In genomic region chr19:1275976-1276619, GRCh38 we compare ENCODE assay signal across 8 cellular contexts. TPM values are rescaled to one million over a fixed set of nuclear protein-coding genes. Genes with fewer than 3 reads are reported as not detected.
DNase-seq lines count a peak whose midpoint lies in the region; TF ChIP-seq lines count a peak whose summit lies in the region.

No MANE protein-coding gene starts in this region.

- no peak for TF ChIP-seq EP300 in ovary (IDR thresholded peaks at IDR 0.05)

- H3K36me3 Mint-ChIP-seq in Calu3 (ENCODE audit: insufficient read depth, unreplicated experiment), result peaks cover 66% of the 10 kb centered on the region

- H3K4me3 ChIP-seq in ovary, result peak overlapping the region; percentile 55

- no peaks in the 10 kb centered on the region for H3K27me3 ChIP-seq in ovary

- H3K4me1 Mint-ChIP-seq in Calu3 (ENCODE audit: low read depth, unreplicated experiment), result peaks cover 5% of the 10 kb centered on the region

- DNase-seq in Calu3 (no peak), epithelial cell of prostate (ENCODE audit: low read depth, low spot score) (no peak), ovary (peak in 1 of 5 donors; percentile 81), RKO (ENCODE audit: low spot score) (no peak), NCI-H526 treated with DMSO at 0.1 percent for 48 hours (lab: John Stamatoyannopoulos, UW) (no peak), HuH-7 (ENCODE audit: low spot score) (no peak), NCI-H2227 treated with DMSO at 0.1 percent for 48 hours (lab: John Stamatoyannopoulos, UW) (no peak)

- H3K9me3 Mint-ChIP-seq in Calu3 (ENCODE audit: low read depth, unreplicated experiment), result no peaks in the 10 kb centered on the region

- intact Hi-C loops in Calu3 (cut with micrococcal nuclease; ENCODE audit: unreplicated experiment) (no loop called here), ovary (cut with DNase I) (loop anchor here in 1 of 4 donors (10.0 kb wide), 1 partner anchor 109 kb away; the partner anchor contains the start of gene NDUFS7)

- H3K4me1 ChIP-seq in ovary (ENCODE audit: insufficient read depth), result peaks cover 23% of the 10 kb centered on the region

- H3K27me3 Mint-ChIP-seq in Calu3 (ENCODE audit: unreplicated experiment), result no peaks in the 10 kb centered on the region

- H3K27ac Mint-ChIP-seq in Calu3 (ENCODE audit: unreplicated experiment), result peak overlapping the region; percentile 65

- no peak for TF ChIP-seq CTCF in Calu3 (IDR thresholded peaks at IDR 0.05; ENCODE audit: unreplicated experiment)
- no peak for TF ChIP-seq CTCF in ovary (IDR thresholded peaks at IDR 0.05)

- peak overlapping the region; percentile 73 for H3K4me3 Mint-ChIP-seq in Calu3 (ENCODE audit: low read depth, unreplicated experiment)

- TF ChIP-seq POLR2A in ovary (IDR thresholded peaks at IDR 0.05), result no peak

- H3K36me3 ChIP-seq in ovary, result no peaks in the 10 kb centered on the region

- CTCF ChIA-PET in Calu3 (lab: Charles Lee), result no interaction called here

- WGBS in ovary, 3 donors, result 6 to 8% (median 8%) methylated on average over 33 to 43 of the region's 43 CpGs

- no peaks in the 10 kb centered on the region for H3K9me3 ChIP-seq in ovary

- H3K27ac ChIP-seq in epithelial cell of prostate (peak overlapping the region; percentile 92), ovary (peak overlapping the region; percentile 97 to 99)

- TSS peak; percentile 11 for BruUV-seq in Calu3 (replicated peaks; lab: Mats Ljungman, UMichigan)

TF ChIP-seq in PFSK-1, 5 proteins besides CTCF, POLR2A, EP300 and RAD21:
- no peak; the same call in 1 of the 2 replicates for TF ChIP-seq POLR2AphosphoS5 (IDR thresholded peaks at IDR 0.05; ENCODE audit: low read depth, low read length)
- TF ChIP-seq SIN3A (IDR thresholded peaks at IDR 0.05; ENCODE audit: borderline replicate concordance, insufficient read depth, low read length), result peak; percentile 6; the same call in 1 of the 2 replicates
TF ChIP-seq in PFSK-1: peak in this region for 1.

RNA-seq across cellular contexts. Expression of gene FAM174C, which starts 0.8 kb away (rescaled TPM):
- total RNA-seq in Calu3 (2022) (32.9 and 34.4 TPM in 2 replicates), ovary (10 to 100 TPM; 21.7 to 72.5 (median 26.7) TPM)
- 141 TPM for polyA plus RNA-seq in PFSK-1 (2012; ENCODE audit: insufficient read length, low read depth)
- 10 to 100 TPM in 1 of 2 donors, under 1 TPM in 1; 0.30 to 35.2 TPM for polyA plus RNA-seq in ovary

RNA-seq across cellular contexts. Expression of gene CIRBP, which starts 7.0 kb away (rescaled TPM):
- 102 and 112 TPM in 2 replicates for total RNA-seq in Calu3 (2022)
- 430 TPM for polyA plus RNA-seq in PFSK-1 (2012; ENCODE audit: insufficient read length, low read depth)
- total RNA-seq in ovary, result 100 to 1,000 TPM; 602 to 917 (median 855) TPM
- polyA plus RNA-seq in ovary, result 1,000 to 10,000 TPM in 1 of 2 donors, 100 to 1,000 TPM in 1; 610 to 1,254 TPM

RNA-seq across cellular contexts. Expression of gene EFNA2, which starts 9.6 kb away (rescaled TPM):
- total RNA-seq in Calu3 (2022) (0.90 and 0.95 TPM in 2 replicates), ovary (not detected)
- polyA plus RNA-seq in PFSK-1 (2012; ENCODE audit: insufficient read length, low read depth), result 13.1 TPM
- polyA plus RNA-seq in ovary, result under 1 TPM in 1 of 2 donors, not detected in 1; 0.11 TPM

RNA-seq across cellular contexts. Expression of gene MIDN, which starts 27.7 kb away (rescaled TPM):
- total RNA-seq in Calu3 (2022), result 61.8 and 72.4 TPM in 2 replicates
- polyA plus RNA-seq in PFSK-1 (2012; ENCODE audit: insufficient read length, low read depth), result 102 TPM
- total RNA-seq in ovary, result 100 to 1,000 TPM in 5 of 7 donors, 10 to 100 TPM in 2; 44.9 to 261 (median 107) TPM
- 10 to 100 TPM; 10.1 to 26.7 TPM for polyA plus RNA-seq in ovary

RNA-seq across cellular contexts. Expression of gene ATP5F1D, which starts 34.5 kb away (rescaled TPM):
- total RNA-seq in Calu3 (2022) (86.6 and 91.8 TPM in 2 replicates), ovary (100 to 1,000 TPM in 6 of 7 donors, 10 to 100 TPM in 1; 71.9 to 218 (median 148) TPM)
- polyA plus RNA-seq in PFSK-1 (2012; ENCODE audit: insufficient read length, low read depth), result 582 TPM
- 100 to 1,000 TPM in 1 of 2 donors, 1 to 10 TPM in 1; 1.3 to 110 TPM for polyA plus RNA-seq in ovary
